Comparison of ENCODE assay signal across 14 cellular contexts in genomic region chr2:19614066-19614465, GRCh38.
"Had no signal": no experiment of that assay in that cellular context is flagged by ENCODE, and none has a peak within 500 bp of the region (broad histone marks: within the 10 kb centered on the region; RNA-seq: fewer than 3 reads in every experiment).

No MANE protein-coding gene starts in this region.

- H3K27me3 ChIP-seq: right atrium auricular region had no signal

- H3K27ac ChIP-seq: lower lobe of right lung, right atrium auricular region had no signal

- H3K36me3 ChIP-seq: lower lobe of right lung, right atrium auricular region had no signal

- H3K4me1 ChIP-seq: lower lobe of right lung, right atrium auricular region had no signal

- H3K4me3 ChIP-seq: lower lobe of right lung, right atrium auricular region had no signal

- DNase-seq: activated B cell treated with CpG ODN at 0.5 μM for 24 hours; activated CD4-positive, alpha-beta T cell treated with anti-CD3 and anti-CD28 coated beads, Interleukin-2, amount 10 ng/mL, durations not matched to agents 7 days and 5 days; activated naive CD4-positive, alpha-beta T cell treated with anti-CD3 and anti-CD28 coated beads, Interleukin-2, amount 10 ng/mL, durations not matched to agents 7 days and 5 days; activated T-cell treated with anti-CD3 and anti-CD28 coated beads for 4 hours; effector memory CD4-positive, alpha-beta T cell; immature natural killer cell; left cardiac atrium; lower lobe of right lung; natural killer cell; substantia nigra; T-helper 2 cell had no signal

- ATAC-seq: left cardiac atrium; lower lobe of right lung; natural killer cell; stimulated activated memory B cell treated with anti-CD40 and anti-IgM and Interleukin-4, amounts not matched to agents 10 μg/mL and 1 μg/mL and 100 μg/mL, for 72 hours had no signal

- FAIRE-seq: TTC549 had no signal
